ENCODE assay signal across 8 cellular contexts in genomic region chr15:51227967-51228783, GRCh38.
DNase-seq lines count a peak whose midpoint lies in the region; ATAC-seq and TF ChIP-seq lines count a peak whose summit lies in the region.

No MANE protein-coding gene starts in this region.

- TF ChIP-seq CTCF in ascending aorta (IDR thresholded peaks at IDR 0.05) (no peak), transverse colon (IDR thresholded peaks at IDR 0.05) (no peak), prostate gland (IDR thresholded peaks at IDR 0.05) (no peak)

- WGBS in transverse colon (ENCODE audit: low coverage in 1 of 2), 2 donors: 36 to 100% methylated on average over 1 to 3 of the region's 3 CpGs
- WGBS in prostate gland: 51% methylated on average over 3 of the region's 3 CpGs

- H3K36me3 ChIP-seq in ascending aorta: no peaks in the 10 kb centered on the region
- no peaks in the 10 kb centered on the region for H3K36me3 ChIP-seq in transverse colon
- no peaks in the 10 kb centered on the region for H3K36me3 ChIP-seq in prostate gland

- H3K27ac ChIP-seq in ascending aorta: peak overlapping the region; percentile 56
- no peak overlapping the region for H3K27ac ChIP-seq in transverse colon
- H3K27ac ChIP-seq in prostate gland: no peak overlapping the region

- TF ChIP-seq POLR2A in transverse colon (IDR thresholded peaks at IDR 0.05) (no peak), prostate gland (IDR thresholded peaks at IDR 0.05) (no peak)

- H3K4me1 ChIP-seq in ascending aorta (peaks cover 0 to 17% of the 10 kb centered on the region in 2 donors), transverse colon (peaks cover 0 to 5% (median 0%) of the 10 kb centered on the region in 4 donors), prostate gland (replicated peaks) (no peaks in the 10 kb centered on the region)

- in situ Hi-C loops in transverse colon (cut with MboI; ENCODE audit: low pct_ligation_motif_present in 1 of 4, low pct_unique_long_range_greater_than_20kb in 1 of 4, low sequenced_read_pairs in 3 of 4): no loop called here

- no peaks in the 10 kb centered on the region for H3K27me3 ChIP-seq in ascending aorta
- H3K27me3 ChIP-seq in transverse colon: no peaks in the 10 kb centered on the region
- no peaks in the 10 kb centered on the region for H3K27me3 ChIP-seq in prostate gland (replicated peaks; ENCODE audit: insufficient read depth)

- DNase-seq in stimulated activated CD4-positive, alpha-beta T cell treated with anti-CD3 and anti-CD28 coated beads, Interleukin-15, amount 100 ng/mL, for 24 hours: peak; percentile 31
- no peak for DNase-seq in stimulated activated CD4-positive, alpha-beta T cell treated with anti-CD3 and anti-CD28 coated beads, Interleukin-4, amount 100 ng/mL, for 1 hour
- DNase-seq in M059J (ENCODE audit: low read depth) (peak; percentile 96), ascending aorta (ENCODE audit: low spot score in 2 of 2) (peak; percentile 19 to 81), lung microvascular endothelial cell (ENCODE audit: low read depth in 2 of 2) (peak; percentile 15 to 88), transverse colon (no peak), prostate gland (ENCODE audit: low spot score) (no peak)

- no peak overlapping the region for H3K4me3 ChIP-seq in ascending aorta
- H3K4me3 ChIP-seq in transverse colon: no peak overlapping the region
- no peak overlapping the region for H3K4me3 ChIP-seq in prostate gland

- no peak for TF ChIP-seq EP300 in transverse colon (IDR thresholded peaks at IDR 0.05; ENCODE audit: low read depth)

- H3K9me3 ChIP-seq in ascending aorta (no peaks in the 10 kb centered on the region), transverse colon (no peaks in the 10 kb centered on the region), prostate gland (no peaks in the 10 kb centered on the region)

- peak; percentile 82 for ATAC-seq in HG02588 (IDR thresholded peaks at IDR 0.05; ENCODE audit: unreplicated experiment)

- intact Hi-C loops in ascending aorta (cut with DNase I) (loop anchor here (5.0 kb wide), 1 partner anchor 104 kb away; no protein-coding TSS in a partner anchor), transverse colon (cut with DNase I; ENCODE audit: low total_unique reads) (no loop called here), prostate gland (cut with DNase I) (loop anchor here (5.0 kb wide), 1 partner anchor 154 kb away; no protein-coding TSS in a partner anchor)

Comparison
In these comparisons a context has a peak if more than half of its experiments do, and no peak if none do; other contexts are left out.
1. DNase-seq: peak in stimulated activated CD4-positive, alpha-beta T cell treated with anti-CD3 and anti-CD28 coated beads, Interleukin-15, amount 100 ng/mL, for 24 hours (single experiment), M059J (single experiment), ascending aorta (2 of 2) and lung microvascular endothelial cell (2 of 2); none in stimulated activated CD4-positive, alpha-beta T cell treated with anti-CD3 and anti-CD28 coated beads, Interleukin-4, amount 100 ng/mL, for 1 hour (single experiment), transverse colon (single experiment) and prostate gland (single experiment).
2. H3K27ac ChIP-seq: peak in ascending aorta (2 of 2); none in transverse colon (0 of 4) and prostate gland (0 of 2).